ENCODE assay signal across 15 cellular contexts in genomic region chr12:9221011-9221410, GRCh38. TPM values are rescaled to one million over a fixed set of nuclear protein-coding genes. Genes with fewer than 3 reads are reported as not detected.
A peak's percentile ranks its signal among the peaks of the same experiment; 100 is the strongest.
DNase-seq lines count a peak whose midpoint lies in the region; ATAC-seq and TF ChIP-seq lines count a peak whose summit lies in the region.
"Not testable (repeated sequence)": the region's sequence is repeated elsewhere in the genome, so short reads cannot be mapped to it uniquely, and the experiment has no call there.
"Had no signal": no experiment of that assay in that cellular context is flagged by ENCODE, and none has a peak within 500 bp of the region (broad histone marks: within the 10 kb centered on the region; RNA-seq: fewer than 3 reads in every experiment).

No MANE protein-coding gene starts in this region.

- not testable (repeated sequence) for H3K4me3 ChIP-seq in esophagus squamous epithelium, lower lobe of right lung, upper lobe of right lung
- peak overlapping the region in 1 of 3 donors; percentile 14 for H3K4me3 ChIP-seq in right lobe of liver

- not testable (repeated sequence) for H3K9me3 Mint-ChIP-seq in MCF 10A (ENCODE audit: unreplicated experiment); central memory CD8-positive, alpha-beta T cell

- POLR2A ChIA-PET in MCF 10A (lab: Yijun Ruan, JAX), result interaction anchor here (1.0 kb wide), 1 partner anchor 174 kb away, joined by 3 read pairs; no protein-coding TSS in a partner anchor

- BruUV-seq in MCF 10A (replicated peaks; lab: Mats Ljungman, UMichigan), result not testable (repeated sequence)

- not testable (repeated sequence) for H3K27me3 ChIP-seq in esophagus squamous epithelium; right lobe of liver; lower lobe of right lung (ENCODE audit: low read depth); upper lobe of right lung

- H3K4me3 Mint-ChIP-seq in MCF 10A (ENCODE audit: unreplicated experiment), result peak overlapping the region; percentile 39
- H3K4me3 Mint-ChIP-seq in central memory CD8-positive, alpha-beta T cell, result not testable (repeated sequence)

- 29 to 47% methylated on average over 7 to 9 of the region's 9 CpGs for WGBS in esophagus squamous epithelium, 2 donors
- WGBS in right lobe of liver (ENCODE audit: insufficient coverage, low coverage, low lambda C conversion rate, missing lambda C conversion rate), result 29% methylated on average over 5 of the region's 9 CpGs

- not testable (repeated sequence) for ATAC-seq in central memory CD8-positive, alpha-beta T cell (replicated peaks; ENCODE audit: extremely low read depth, poor library complexity, severe bottlenecking); lower lobe of right lung; upper lobe of right lung
- ATAC-seq in left lobe of liver (peak; percentile 57), right lobe of liver (peak; percentile 57 to 82 (median 64))

- H3K27me3 Mint-ChIP-seq in MCF 10A (ENCODE audit: insufficient read depth, unreplicated experiment); central memory CD8-positive, alpha-beta T cell: not testable (repeated sequence)

- TF ChIP-seq CTCF in MCF 10A (IDR thresholded peaks at IDR 0.05; ENCODE audit: unreplicated experiment); esophagus squamous epithelium (IDR thresholded peaks at IDR 0.05); right lobe of liver (IDR thresholded peaks at IDR 0.05); lower lobe of right lung (IDR thresholded peaks at IDR 0.05); upper lobe of right lung (IDR thresholded peaks at IDR 0.05): not testable (repeated sequence)

- H3K27ac Mint-ChIP-seq in MCF 10A (ENCODE audit: low read depth, unreplicated experiment), result peak overlapping the region; percentile 70
- H3K27ac Mint-ChIP-seq in central memory CD8-positive, alpha-beta T cell (ENCODE audit: low read depth), result peak overlapping the region; percentile 29

- peaks cover 13% of the 10 kb centered on the region for H3K4me1 Mint-ChIP-seq in MCF 10A (ENCODE audit: insufficient read depth, unreplicated experiment)
- not testable (repeated sequence) for H3K4me1 Mint-ChIP-seq in central memory CD8-positive, alpha-beta T cell

- not testable (repeated sequence) for H3K36me3 ChIP-seq in esophagus squamous epithelium, right lobe of liver, lower lobe of right lung, upper lobe of right lung

- intact Hi-C loops in MCF 10A (cut with micrococcal nuclease); esophagus squamous epithelium (cut with DNase I); right lobe of liver (cut with DNase I); lower lobe of right lung (cut with DNase I); upper lobe of right lung (cut with DNase I): not testable (repeated sequence)

- CTCF ChIA-PET in MCF 10A (lab: Yijun Ruan, JAX), result interaction anchor here (0.6 kb wide), 1 partner anchor 114 kb away, joined by 3 read pairs; no protein-coding TSS in a partner anchor

- H3K36me3 Mint-ChIP-seq in MCF 10A (ENCODE audit: insufficient read depth, unreplicated experiment), result peaks cover 14% of the 10 kb centered on the region
- not testable (repeated sequence) for H3K36me3 Mint-ChIP-seq in central memory CD8-positive, alpha-beta T cell (ENCODE audit: insufficient read depth)

- TF ChIP-seq POLR2A in esophagus squamous epithelium (IDR thresholded peaks at IDR 0.05); right lobe of liver (IDR thresholded peaks at IDR 0.05): not testable (repeated sequence)

- not testable (repeated sequence) for H3K9me3 ChIP-seq in esophagus squamous epithelium, right lobe of liver, lower lobe of right lung, upper lobe of right lung

- DNase-seq in MCF 10A (ENCODE audit: unreplicated experiment), result peak; percentile 1
- not testable (repeated sequence) for DNase-seq in central memory CD8-positive, alpha-beta T cell (ENCODE audit: low spot score in 2 of 2); epithelial cell of prostate (ENCODE audit: low read depth, low spot score); esophagus squamous epithelium (lab: John Stamatoyannopoulos, UW); lower lobe of right lung; upper lobe of right lung
- DNase-seq in left lobe of liver (ENCODE audit: low spot score), result peak; percentile 48
- peak in 2 of 3 donors; percentile 52 to 55 for DNase-seq in right lobe of liver

- H3K27ac ChIP-seq in epithelial cell of prostate (peak overlapping the region; percentile 5), esophagus squamous epithelium (peak overlapping the region; percentile 22 to 72 (median 58)), right lobe of liver (peak overlapping the region in 2 of 3 donors; percentile 78 to 84), lower lobe of right lung (peak overlapping the region; percentile 0), upper lobe of right lung (peak overlapping the region; percentile 26)

- peaks cover 0 to 30% (median 3%) of the 10 kb centered on the region in 3 donors for H3K4me1 ChIP-seq in esophagus squamous epithelium
- H3K4me1 ChIP-seq in right lobe of liver, result peaks cover 0 to 26% (median 3%) of the 10 kb centered on the region in 4 donors
- not testable (repeated sequence) for H3K4me1 ChIP-seq in lower lobe of right lung, upper lobe of right lung

RNA-seq across cellular contexts. Expression of gene PZP, which starts 12.8 kb away (rescaled TPM):
- not detected in 2 replicates for total RNA-seq in MCF 10A (2022)
- total RNA-seq in esophagus squamous epithelium, result not detected
- total RNA-seq in left lobe of liver, result 0.70 TPM
- 100 to 1,000 TPM in 1 of 6 experiments, 10 to 100 TPM in 2, 1 to 10 TPM in 2, under 1 TPM in 1; 0.86 to 158 (median 11.1) TPM for total RNA-seq in right lobe of liver
- 2.7 TPM for total RNA-seq in lower lobe of right lung
- total RNA-seq in upper lobe of right lung, result 0.67 TPM
- total RNA-seq: A673; CD4-positive, alpha-beta memory T cell; CD4-positive, CD25-positive, alpha-beta regulatory T cell; CD8-positive, alpha-beta memory T cell; Daoy; G401; GM12878 had no signal

Comparison
In these comparisons a context has a peak if more than half of its experiments do, and no peak if none do; other contexts are left out.
1. H3K27ac ChIP-seq: peak in every context shown above with its lines; median percentile 81 in right lobe of liver; 58 in esophagus squamous epithelium; 26 in upper lobe of right lung; 5 in epithelial cell of prostate; 0 in lower lobe of right lung.